In the genomic region with DNA sequence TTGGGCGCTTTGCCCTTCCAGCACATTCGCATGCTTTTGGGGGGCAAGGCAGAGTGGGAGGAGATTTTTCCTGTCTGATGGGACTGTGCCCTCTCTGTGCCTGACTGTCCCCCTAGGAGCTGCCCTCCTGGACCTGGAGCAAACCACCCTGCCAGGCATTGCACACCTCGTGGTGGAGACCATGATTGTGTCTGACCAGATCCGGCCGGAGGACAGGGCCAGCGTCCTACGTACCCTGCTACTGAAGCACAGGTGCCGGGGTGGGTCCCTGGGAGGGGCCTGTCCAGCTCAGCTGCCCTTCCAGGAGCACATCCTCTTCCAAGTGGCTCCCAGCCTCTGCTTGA, we compare ENCODE assay signal across 11 cellular contexts. TPM values are rescaled to one million over a fixed set of nuclear protein-coding genes. Genes with fewer than 3 reads are reported as not detected.
"Had no signal": no experiment of that assay in that cellular context is flagged by ENCODE, and none has a peak within 500 bp of the region (broad histone marks: within the 10 kb centered on the region; RNA-seq: fewer than 3 reads in every experiment).

No MANE protein-coding gene starts in this region.

- H3K27me3 ChIP-seq: breast epithelium had no signal

- H3K27ac ChIP-seq: breast epithelium, thoracic aorta had no signal

- H3K9me3 ChIP-seq: breast epithelium, thoracic aorta had no signal

- DNase-seq: activated B cell treated with CpG ODN at 0.5 μM for 24 hours; activated CD4-positive, alpha-beta T cell treated with anti-CD3 and anti-CD28 coated beads, Interleukin-2, amount 10 ng/mL, durations not matched to agents 24 days and 14 days; activated CD8-positive, alpha-beta T cell treated with anti-CD3 and anti-CD28 coated beads, Interleukin-2, amount 10 ng/mL, durations not matched to agents 7 days and 5 days; activated naive CD4-positive, alpha-beta T cell treated with Interleukin-2 at 50 U/mL for 16 hours; activated naive CD8-positive, alpha-beta T cell treated with anti-CD3 and anti-CD28 coated beads, Interleukin-2, amount 50 U/mL, for 24 hours; activated T-cell treated with anti-CD3 and anti-CD28 coated beads for 4 hours; T-helper 17 cell had no signal

- H3K36me3 ChIP-seq: breast epithelium, thoracic aorta had no signal

- H3K4me3 ChIP-seq: breast epithelium, smooth muscle cell, thoracic aorta had no signal

RNA-seq across cellular contexts. Expression of a gene that starts 5.3 kb away (rescaled TPM):
- total RNA-seq: activated B cell treated with CpG ODN at 0.5 μM for 24 hours; activated CD8-positive, alpha-beta T cell treated with anti-CD3 and anti-CD28 coated beads, Interleukin-2, amount 10 ng/mL, durations not matched to agents 7 days and 5 days; activated T-helper 17 cell treated with anti-CD3 and anti-CD28 coated beads, Interleukin-2, amount 50 U/mL, for 72 hours had no signal
